In the genomic region with DNA sequence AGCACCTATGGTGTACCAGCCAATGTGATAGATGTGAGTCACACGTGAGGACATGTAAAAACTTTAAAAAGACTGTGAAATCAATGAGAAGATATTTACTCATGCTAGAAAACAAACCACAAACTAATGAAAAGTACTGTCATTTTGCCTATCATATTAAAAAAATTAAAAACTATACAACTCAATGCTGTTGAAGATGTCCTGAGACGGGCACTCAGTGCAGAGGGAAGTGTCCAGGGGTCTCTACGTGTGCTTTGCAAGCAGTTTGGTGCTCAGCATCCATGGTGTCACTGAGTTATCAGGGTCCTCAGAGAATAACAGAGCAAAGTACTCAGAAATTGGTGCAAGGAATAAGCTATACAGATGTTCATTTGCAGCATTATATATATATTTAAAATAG, we compare ENCODE assay signal across 35 cellular contexts.
"Had no signal": no experiment of that assay in that cellular context is flagged by ENCODE, and none has a peak within 500 bp of the region (broad histone marks: within the 10 kb centered on the region; RNA-seq: fewer than 3 reads in every experiment).

No MANE protein-coding gene starts in this region.

- H3K36me3 ChIP-seq: MG63 had no signal

- H3K4me3 ChIP-seq: MG63 had no signal

- H3K27me3 ChIP-seq: MG63 had no signal

- DNase-seq: Karpas-422, Kasumi-1, MG63, MM.1S, MV-4-11, NCI-H1048, NCI-H1092, NCI-H1092 treated with DMSO at 0.1 percent for 48 hours, NCI-H1105, NCI-H1105 treated with DMSO at 0.1 percent for 48 hours, NCI-H1417, NCI-H1417 treated with DMSO at 0.1 percent for 48 hours, NCI-H1436, NCI-H1436 treated with DMSO at 0.1 percent for 48 hours, NCI-H146, NCI-H1694, NCI-H1694 treated with DMSO at 0.1 percent for 48 hours, NCI-H187, NCI-H187 treated with DMSO at 0.1 percent for 48 hours, NCI-H1930, NCI-H2029, NCI-H2029 treated with DMSO at 0.1 percent for 48 hours, NCI-H2081, NCI-H2081 treated with DMSO at 0.1 percent for 48 hours, NCI-H2107, NCI-H2171, NCI-H2171 treated with DMSO at 0.1 percent for 48 hours, NCI-H2227 treated with DMSO at 0.1 percent for 48 hours, NCI-H226, NCI-H345, NCI-H446, NCI-H446 treated with DMSO at 0.1 percent for 48 hours, NCI-H510A, NCI-H510A treated with DMSO at 0.1 percent for 48 hours, NCI-H524 had no signal
